Comparison of ENCODE assay signal across 8 cellular contexts in the genomic region with DNA sequence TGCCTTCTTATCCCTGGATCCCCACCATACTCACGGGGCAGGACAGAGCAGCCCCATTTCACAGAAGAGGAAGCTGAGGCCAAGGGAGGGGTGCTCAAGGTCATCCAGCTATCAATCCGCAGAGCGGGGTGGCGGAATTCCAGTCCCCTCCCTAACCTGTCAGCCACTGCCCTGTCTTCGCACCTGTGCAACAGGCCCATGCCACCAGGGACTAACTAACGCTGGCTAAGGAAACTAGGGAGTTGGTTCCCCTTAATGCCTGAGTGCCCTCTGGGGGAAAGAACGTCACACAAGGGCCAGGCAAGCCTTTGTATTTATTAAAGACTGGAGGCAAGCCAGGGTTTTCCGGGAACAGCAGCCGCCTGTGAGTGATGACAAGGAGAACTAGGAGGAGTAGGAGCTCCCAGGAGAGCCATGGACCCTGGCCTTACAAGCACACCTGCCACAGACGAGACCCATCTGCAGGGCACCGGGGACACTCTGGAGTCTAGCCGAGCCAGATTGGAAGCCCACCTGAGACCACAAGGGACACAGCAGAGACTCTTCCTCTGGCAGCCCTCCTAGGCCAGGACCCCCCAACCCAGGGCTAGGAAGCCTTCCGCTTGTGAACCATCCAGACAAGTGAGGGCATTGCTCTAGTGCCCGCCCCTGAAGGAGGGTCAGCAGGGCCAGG.
DNase-seq lines count a peak whose midpoint lies in the region; ATAC-seq and TF ChIP-seq lines count a peak whose summit lies in the region.

No MANE protein-coding gene starts in this region.

- H3K4me1 ChIP-seq in upper lobe of left lung: peaks cover 56 to 79% (median 74%) of the 10 kb centered on the region in 4 donors

- peaks cover 55 to 94% (median 83%) of the 10 kb centered on the region in 4 donors for H3K36me3 ChIP-seq in upper lobe of left lung

- peaks cover 81% of the 10 kb centered on the region for H3K36me3 Mint-ChIP-seq in activated CD4-positive, alpha-beta T cell treated with anti-CD3 and anti-CD28 coated beads for 36 hours (ENCODE audit: low read depth)

- peak overlapping the region in 4 of 59 donors; percentile 1 to 27 (median 6) for H3K4me3 ChIP-seq in dorsolateral prefrontal cortex
- H3K4me3 ChIP-seq in upper lobe of left lung: no peak overlapping the region

- WGBS in upper lobe of left lung, 2 donors: 40 to 47% methylated on average over 5 to 14 of the region's 14 CpGs

- no peak for DNase-seq in activated CD4-positive, alpha-beta T cell treated with anti-CD3 and anti-CD28 coated beads for 36 hours
- DNase-seq in activated CD4-positive, alpha-beta T cell treated with anti-CD3 and anti-CD28 coated beads for 48 hours: no peak
- DNase-seq in dorsolateral prefrontal cortex: peak in 6 of 10 donors; percentile 54 to 69 (median 66)
- peak; percentile 56 for DNase-seq in midbrain (lab: John Stamatoyannopoulos, UW)
- DNase-seq in upper lobe of left lung: peak in 1 of 2 donors; percentile 89
- DNase-seq in EL: no peak
- DNase-seq in GM19240 (ENCODE audit: insufficient read length, low spot score): no peak

- intact Hi-C loops in activated CD4-positive, alpha-beta T cell treated with anti-CD3 and anti-CD28 coated beads for 36 hours (cut with DNase I, micrococcal nuclease): no loop called here
- intact Hi-C loops in dorsolateral prefrontal cortex (cut with DNase I): no loop called here

- no peaks in the 10 kb centered on the region for H3K9me3 Mint-ChIP-seq in activated CD4-positive, alpha-beta T cell treated with anti-CD3 and anti-CD28 coated beads for 36 hours (ENCODE audit: low read depth)

- H3K27me3 Mint-ChIP-seq in activated CD4-positive, alpha-beta T cell treated with anti-CD3 and anti-CD28 coated beads for 36 hours: no peaks in the 10 kb centered on the region

- H3K9me3 ChIP-seq in upper lobe of left lung: no peaks in the 10 kb centered on the region

- peak in 6 of 56 donors; percentile 7 to 26 (median 12) for TF ChIP-seq CTCF in dorsolateral prefrontal cortex (IDR thresholded peaks at IDR 0.05 in 54 of 56, conservative IDR thresholded peaks at IDR 0.05 in 2 of 56; ENCODE audit: low read depth in 1 of 56, partially characterized antibody in 56 of 56)
- TF ChIP-seq CTCF in upper lobe of left lung (IDR thresholded peaks at IDR 0.05): peak in 3 of 6 experiments; percentile 12 to 50 (median 19)

- peak; percentile 58 to 93 (median 79) for TF ChIP-seq EP300 in upper lobe of left lung (IDR thresholded peaks at IDR 0.05)

- H3K27ac ChIP-seq in dorsolateral prefrontal cortex (peak overlapping the region; percentile 41 to 99 (median 94)), upper lobe of left lung (peak overlapping the region; percentile 88 to 93 (median 90))

- no peak for TF ChIP-seq POLR2A in upper lobe of left lung (IDR thresholded peaks at IDR 0.05)

- ATAC-seq in activated CD4-positive, alpha-beta T cell treated with anti-CD3 and anti-CD28 coated beads for 36 hours: no peak
- ATAC-seq in upper lobe of left lung (ENCODE audit: low FRiP score in 2 of 2): peak; percentile 35 to 59
- no peak for ATAC-seq in GM18520 (IDR thresholded peaks at IDR 0.05; ENCODE audit: unreplicated experiment)

- peak overlapping the region; percentile 60 for H3K27ac Mint-ChIP-seq in activated CD4-positive, alpha-beta T cell treated with anti-CD3 and anti-CD28 coated beads for 36 hours

- H3K4me3 Mint-ChIP-seq in activated CD4-positive, alpha-beta T cell treated with anti-CD3 and anti-CD28 coated beads for 36 hours: no peak overlapping the region

- H3K27me3 ChIP-seq in dorsolateral prefrontal cortex (no peaks in the 10 kb centered on the region), upper lobe of left lung (no peaks in the 10 kb centered on the region)

- CTCF ChIA-PET in activated CD4-positive, alpha-beta T cell treated with anti-CD3 and anti-CD28 coated beads for 36 hours (lab: Charles Lee): no interaction called here

- peaks cover 15% of the 10 kb centered on the region for H3K4me1 Mint-ChIP-seq in activated CD4-positive, alpha-beta T cell treated with anti-CD3 and anti-CD28 coated beads for 36 hours

- POLR2A ChIA-PET in activated CD4-positive, alpha-beta T cell treated with anti-CD3 and anti-CD28 coated beads for 36 hours (lab: Charles Lee): no interaction called here

Comparison
In these comparisons a context has a peak if more than half of its experiments do, and no peak if none do; other contexts are left out.
1. ATAC-seq: peak in upper lobe of left lung (2 of 2); none in activated CD4-positive, alpha-beta T cell treated with anti-CD3 and anti-CD28 coated beads for 36 hours (single experiment) and GM18520 (single experiment).
2. DNase-seq: peak in dorsolateral prefrontal cortex (6 of 10) and midbrain (single experiment); none in activated CD4-positive, alpha-beta T cell treated with anti-CD3 and anti-CD28 coated beads for 36 hours (single experiment), activated CD4-positive, alpha-beta T cell treated with anti-CD3 and anti-CD28 coated beads for 48 hours (single experiment), EL (single experiment) and GM19240 (single experiment).